In the genomic region with DNA sequence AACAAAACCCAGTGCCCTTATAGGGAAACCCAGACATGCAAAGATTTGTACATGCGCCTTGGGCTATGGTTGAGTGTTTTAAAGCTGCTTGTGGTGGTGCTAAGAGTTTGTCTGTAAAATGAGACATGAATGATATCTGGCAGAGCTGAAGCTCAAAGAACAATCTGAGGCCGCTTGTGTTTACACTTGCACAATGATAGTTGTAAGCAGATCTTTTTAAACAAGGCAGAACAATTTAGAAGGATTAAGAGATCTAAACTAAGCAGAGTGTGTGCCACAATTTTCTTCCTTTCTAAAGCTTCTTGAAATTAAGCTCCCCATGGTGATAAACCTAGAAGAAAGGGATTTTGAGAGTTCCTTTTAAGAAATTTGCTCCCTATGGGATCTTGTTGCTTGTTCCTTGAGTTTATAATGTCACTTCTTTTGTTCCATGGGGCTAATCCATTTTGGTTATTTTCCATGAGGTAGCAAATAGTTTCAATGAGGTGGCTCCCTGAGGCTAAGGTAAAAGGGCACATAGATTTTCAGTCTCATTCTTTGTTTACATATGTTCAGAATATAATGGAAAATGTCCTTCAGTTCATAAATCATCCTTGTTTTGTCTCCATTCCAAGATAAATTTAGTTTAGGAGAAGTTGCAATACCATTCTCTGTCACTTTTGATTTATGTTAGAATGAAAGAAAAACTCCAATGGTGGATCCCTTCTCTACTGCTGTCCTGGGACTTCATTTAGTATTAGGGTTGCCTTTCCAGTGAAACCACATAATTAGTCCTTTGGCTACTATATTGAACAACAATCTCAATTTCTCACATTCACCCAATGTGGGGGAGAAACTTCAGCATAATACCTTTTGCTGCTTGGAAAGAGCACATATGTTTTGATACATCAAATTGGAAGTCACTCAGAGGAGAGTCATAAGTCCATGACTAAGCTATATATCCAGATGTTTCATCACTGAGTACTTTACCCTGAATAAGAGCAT, we compare ENCODE assay signal across 16 cellular contexts.
DNase-seq lines count a peak whose midpoint lies in the region; ATAC-seq and TF ChIP-seq lines count a peak whose summit lies in the region.
"Had no signal": no experiment of that assay in that cellular context is flagged by ENCODE, and none has a peak within 500 bp of the region (broad histone marks: within the 10 kb centered on the region; RNA-seq: fewer than 3 reads in every experiment).

No MANE protein-coding gene starts in this region.

- no peak overlapping the region for H3K56ac ChIP-seq in H9 (ENCODE audit: insufficient read length, low read depth, low read length)

- H3K79me2 ChIP-seq in GM23338 (replicated peaks; ENCODE audit: insufficient read depth) = no peaks in the 10 kb centered on the region
- no peaks in the 10 kb centered on the region for H3K79me2 ChIP-seq in PC-3 (ENCODE audit: low read length)
- no peaks in the 10 kb centered on the region for H3K79me2 ChIP-seq in fibroblast of lung (ENCODE audit: control insufficient read depth, insufficient read depth, low read length)
- no peaks in the 10 kb centered on the region for H3K79me2 ChIP-seq in H9 (ENCODE audit: insufficient read depth, low read length)

- H3K4me2 ChIP-seq in GM23338 = no peak overlapping the region
- peak overlapping the region; percentile 29; the same call in 1 of the 2 replicates for H3K4me2 ChIP-seq in PC-3 (ENCODE audit: low read length)
- H3K4me2 ChIP-seq in fibroblast of lung (ENCODE audit: extremely low read depth, insufficient read depth, low read length) = no peak overlapping the region
- H3K4me2 ChIP-seq in H9 (ENCODE audit: insufficient read depth, insufficient read length, low read length) = no peak overlapping the region

- no peaks in the 10 kb centered on the region for H3K27me3 ChIP-seq in GM23338 (ENCODE audit: insufficient read depth)
- no peaks in the 10 kb centered on the region for H3K27me3 ChIP-seq in PC-3 (ENCODE audit: low read length)
- H3K27me3 ChIP-seq in fibroblast of lung (ENCODE audit: control insufficient read depth, insufficient read depth, low read length) = no peaks in the 10 kb centered on the region
- H3K27me3 ChIP-seq in rectal smooth muscle tissue (ENCODE audit: control insufficient read depth, insufficient read depth, low read length) = no peaks in the 10 kb centered on the region
- H3K27me3 ChIP-seq in H9 (ENCODE audit: insufficient read depth, low read length) = no peaks in the 10 kb centered on the region
- H3K27me3 ChIP-seq in aorta (ENCODE audit: control insufficient read depth in 1 of 2, insufficient read depth in 2 of 2, low read length in 1 of 2) = no peaks in the 10 kb centered on the region

- DNase-seq in GM23338 (ENCODE audit: low spot score) (no peak), PC-3 (peak; percentile 53), fibroblast of lung (ENCODE audit: low read depth in 2 of 2) (peak; percentile 31 to 86), H9 (no peak), aorta (no peak), DMS79 (lab: John Stamatoyannopoulos, UW) (no peak)
- DNase-seq in stimulated activated CD4-positive, alpha-beta T cell treated with anti-CD3 and anti-CD28 coated beads, Interleukin-2, amount 100 ng/mL, for 24 hours = no peak
- DNase-seq: activated CD4-positive, alpha-beta T cell treated with anti-CD3 and anti-CD28 coated beads for 4 hours; CD4-positive, CD25-positive, alpha-beta regulatory T cell; cerebellar nuclear complex; left ventricle myocardium inferior; NCI-H187; stimulated activated CD4-positive, alpha-beta T cell treated with anti-CD3 and anti-CD28 coated beads, Interleukin-2, amount 100 ng/mL, for 48 hours; stimulated activated naive CD8-positive, alpha-beta T cell treated with anti-CD3 and anti-CD28 coated beads, Interleukin-15, Interleukin-2, amounts not matched to agents 100 U/mL and 50 U/mL, for 24 hours had no signal

- H3K36me3 Mint-ChIP-seq in GM23338 (ENCODE audit: low read depth) (no peaks in the 10 kb centered on the region), H9 (ENCODE audit: insufficient read depth in 1 of 3, low read depth in 3 of 3) (no peaks in the 10 kb centered on the region; a peak in 1 of 7 replicates)
- H3K36me3 Mint-ChIP-seq: CD4-positive, CD25-positive, alpha-beta regulatory T cell had no signal

- no peaks in the 10 kb centered on the region for H3K23me2 ChIP-seq in H9 (ENCODE audit: insufficient read length, low read depth, low read length, poor library complexity, severe bottlenecking)

- no peak overlapping the region for H3K4me3 Mint-ChIP-seq in GM23338
- H3K4me3 Mint-ChIP-seq in H9 = no peak overlapping the region
- H3K4me3 Mint-ChIP-seq: activated T-helper 17 cell treated with anti-CD3 and anti-CD28 coated beads, Interleukin-2, amount 50 U/mL, for 72 hours; CD4-positive, CD25-positive, alpha-beta regulatory T cell had no signal

- no peak overlapping the region for H2AK5ac ChIP-seq in H9 (ENCODE audit: insufficient read length, low read length)

- H3K4me1 ChIP-seq in GM23338 (ENCODE audit: insufficient read depth) (no peaks in the 10 kb centered on the region), PC-3 (ENCODE audit: insufficient read depth, low read length) (peaks cover 10% of the 10 kb centered on the region; the same call in 1 of the 2 replicates), fibroblast of lung (ENCODE audit: control insufficient read depth, extremely low read depth, insufficient read depth, low read length) (peaks cover 5% of the 10 kb centered on the region), rectal smooth muscle tissue (ENCODE audit: control insufficient read depth, insufficient read depth, low read length) (peaks cover 10% of the 10 kb centered on the region), H9 (ENCODE audit: insufficient read depth, low read length) (no peaks in the 10 kb centered on the region), aorta (ENCODE audit: control insufficient read depth in 1 of 2, insufficient read depth in 2 of 2, low read length in 2 of 2) (no peaks in the 10 kb centered on the region)
- H3K4me1 ChIP-seq: left ventricle myocardium inferior had no signal

- H3K14ac ChIP-seq in H9 (ENCODE audit: insufficient read depth, low read length) = no peak overlapping the region

- intact Hi-C loops in PC-3 (cut with micrococcal nuclease) (loop anchor here (1.0 kb wide), 1 partner anchor 58 kb away; no protein-coding TSS in a partner anchor), aorta (cut with DNase I) (no loop called here)

- no peak overlapping the region for H4K5ac ChIP-seq in H9 (ENCODE audit: insufficient read length, low read depth, low read length)

- H3K18ac ChIP-seq in H9 (ENCODE audit: insufficient read length, low read depth, low read length) = no peak overlapping the region

- H3K9me2 ChIP-seq in GM23338 (ENCODE audit: insufficient read depth) (peaks cover 8% of the 10 kb centered on the region; the same call in 1 of the 2 replicates), PC-3 (replicated peaks; ENCODE audit: low read length) (no peaks in the 10 kb centered on the region)

- H3K27me3 Mint-ChIP-seq in GM23338 (ENCODE audit: insufficient read depth, low read depth, poor library complexity) (no peaks in the 10 kb centered on the region), H9 (ENCODE audit: low read depth) (no peaks in the 10 kb centered on the region)
- H3K27me3 Mint-ChIP-seq: CD4-positive, CD25-positive, alpha-beta regulatory T cell had no signal

- H2AFZ ChIP-seq in GM23338 (peak overlapping the region; percentile 70), PC-3 (ENCODE audit: low read length) (no peak overlapping the region), fibroblast of lung (ENCODE audit: low read length) (no peak overlapping the region), H9 (ENCODE audit: low read length) (no peak overlapping the region)

- POLR2A ChIA-PET in PC-3 (lab: Charles Lee; ENCODE audit: unreplicated experiment) = interaction anchor here (0.6 kb wide), 1 partner anchor 1016 kb away, joined by 3 read pairs; no protein-coding TSS in a partner anchor

- H3K9me3 ChIP-seq in PC-3 (ENCODE audit: low read length) (no peaks in the 10 kb centered on the region), fibroblast of lung (ENCODE audit: control insufficient read depth, insufficient read depth, low read depth, low read length) (no peaks in the 10 kb centered on the region), H9 (ENCODE audit: control insufficient read depth, low read depth, low read length) (no peaks in the 10 kb centered on the region), aorta (ENCODE audit: control insufficient read depth, low read length) (no peaks in the 10 kb centered on the region)

- no peak overlapping the region for H2BK120ac ChIP-seq in H9 (ENCODE audit: low read depth, low read length, poor library complexity, severe bottlenecking)

- H3K27ac Mint-ChIP-seq in GM23338 = no peak overlapping the region
- peak overlapping the region in 1 of 3 experiments; percentile 7; a peak in 1 of 7 replicates for H3K27ac Mint-ChIP-seq in H9
- H3K27ac Mint-ChIP-seq: activated T-helper 17 cell treated with anti-CD3 and anti-CD28 coated beads, Interleukin-2, amount 50 U/mL, for 72 hours; CD4-positive, CD25-positive, alpha-beta regulatory T cell had no signal

- TF ChIP-seq CTCF in GM23338 (conservative IDR thresholded peaks at IDR 0.05; ENCODE audit: low read depth in 2 of 2) (no peak), PC-3 (conservative IDR thresholded peaks at IDR 0.05; ENCODE audit: low read depth, low read length) (no peak), fibroblast of lung (conservative IDR thresholded peaks at IDR 0.05 in 1 of 2, IDR thresholded peaks at IDR 0.05 in 1 of 2; ENCODE audit: low read depth in 1 of 2, low read length in 2 of 2) (no peak), H9 (conservative IDR thresholded peaks at IDR 0.05) (no peak)

- no peaks in the 10 kb centered on the region for H3F3A ChIP-seq in GM23338 (replicated peaks; ENCODE audit: low read depth)
- no peaks in the 10 kb centered on the region for H3F3A ChIP-seq in PC-3 (ENCODE audit: low read length, unreplicated experiment)

- no peak overlapping the region for H2BK20ac ChIP-seq in H9 (ENCODE audit: low read depth, low read length, poor library complexity, severe bottlenecking)

- CTCF ChIA-PET in PC-3 (lab: Charles Lee) = no interaction called here

- H3K4ac ChIP-seq in H9 (ENCODE audit: low read depth, low read length) = no peak overlapping the region

- no peak overlapping the region for H2BK15ac ChIP-seq in H9 (ENCODE audit: low read depth, low read length)

- no CpG with 5 or more reads among the region's 2 CpGs for WGBS in H9 (ENCODE audit: extremely low coverage, insufficient read length, low lambda C conversion rate)
- WGBS in aorta, 2 donors = 93 to 98% methylated on average over 2 of the region's 2 CpGs

- H3K27ac ChIP-seq in GM23338 (ENCODE audit: low read depth) (no peak overlapping the region), PC-3 (ENCODE audit: low read length) (peak overlapping the region; percentile 74), fibroblast of lung (ENCODE audit: insufficient read depth, low read length) (no peak overlapping the region), rectal smooth muscle tissue (ENCODE audit: low read depth, low read length) (peak overlapping the region; percentile 56), H9 (ENCODE audit: insufficient read length, low read depth, low read length) (no peak overlapping the region), aorta (ENCODE audit: low read depth in 1 of 2, low read length in 2 of 2) (no peak overlapping the region)
- H3K27ac ChIP-seq: left ventricle myocardium inferior had no signal

- no TSS peak for BruUV-seq in PC-3 (replicated peaks; lab: Mats Ljungman, UMichigan)

- H4K91ac ChIP-seq in H9 (ENCODE audit: insufficient read length, low read depth, low read length) = no peak overlapping the region

- H2BK12ac ChIP-seq in H9 (ENCODE audit: insufficient read length, low read depth, low read length) = no peak overlapping the region

- no peak overlapping the region for H2BK5ac ChIP-seq in H9 (ENCODE audit: insufficient read length, low read length)

- H4K20me1 ChIP-seq in GM23338 (replicated peaks; ENCODE audit: insufficient read depth) (no peaks in the 10 kb centered on the region), PC-3 (ENCODE audit: low read length) (no peaks in the 10 kb centered on the region), fibroblast of lung (ENCODE audit: control insufficient read depth, extremely low read depth, insufficient read depth, low read length) (no peaks in the 10 kb centered on the region), H9 (ENCODE audit: control insufficient read depth, insufficient read depth, insufficient read length) (no peaks in the 10 kb centered on the region)

- no peak for ATAC-seq in GM23338
- peak; percentile 85 for ATAC-seq in PC-3
- no peak for ATAC-seq in aorta (ENCODE audit: low FRiP score)
- ATAC-seq: activated T-helper 17 cell treated with anti-CD3 and anti-CD28 coated beads, Interleukin-2, amount 50 U/mL, for 72 hours; stimulated activated naive CD8-positive, alpha-beta T cell treated with anti-CD3 and anti-CD28 coated beads, Interleukin-15, Interleukin-2, amounts not matched to agents 100 U/mL and 50 U/mL, for 24 hours had no signal

- no peaks in the 10 kb centered on the region for H3K79me1 ChIP-seq in H9 (ENCODE audit: insufficient read depth, low read depth, low read length, poor library complexity, severe bottlenecking)

- H3K36me3 ChIP-seq in GM23338 (ENCODE audit: insufficient read depth) = no peaks in the 10 kb centered on the region
- H3K36me3 ChIP-seq in PC-3 (ENCODE audit: low read depth, low read length) = no peaks in the 10 kb centered on the region
- no peaks in the 10 kb centered on the region for H3K36me3 ChIP-seq in fibroblast of lung (ENCODE audit: control insufficient read depth, insufficient read depth, low read length)
- no peaks in the 10 kb centered on the region for H3K36me3 ChIP-seq in rectal smooth muscle tissue (ENCODE audit: control insufficient read depth, insufficient read depth, low read length)
- no peaks in the 10 kb centered on the region for H3K36me3 ChIP-seq in aorta (ENCODE audit: control insufficient read depth in 1 of 2, insufficient read depth in 2 of 2, low read length in 1 of 2)
- H3K36me3 ChIP-seq: left ventricle myocardium inferior had no signal

- H3K9me3 Mint-ChIP-seq in GM23338 (no peaks in the 10 kb centered on the region; the same call in 2 of the 3 replicates), H9 (peaks cover 0 to 3% of the 10 kb centered on the region in 2 experiments; a peak in 2 of 5 replicates)

- H3T11ph ChIP-seq in H9 (ENCODE audit: low read length) = no peak overlapping the region

- H3K9ac ChIP-seq in PC-3 (ENCODE audit: low read length) = no peak overlapping the region; the same call in 1 of the 2 replicates
- H3K9ac ChIP-seq in fibroblast of lung (ENCODE audit: insufficient read depth, low read length) = no peak overlapping the region
- H3K9ac ChIP-seq in rectal smooth muscle tissue (ENCODE audit: low read length) = no peak overlapping the region
- no peak overlapping the region for H3K9ac ChIP-seq in H9 (ENCODE audit: extremely low read depth, insufficient read length, low read length)

- H3K4me3 ChIP-seq in GM23338 (no peak overlapping the region), PC-3 (ENCODE audit: low read length) (no peak overlapping the region), fibroblast of lung (replicated peaks in 1 of 4; ENCODE audit: control extremely low read depth in 1 of 4, insufficient read depth in 1 of 4, low read depth in 3 of 4, low read length in 4 of 4) (no peak overlapping the region), rectal smooth muscle tissue (ENCODE audit: low read length) (no peak overlapping the region), aorta (ENCODE audit: low read length in 2 of 2) (no peak overlapping the region)
- H3K4me3 ChIP-seq: left ventricle myocardium inferior had no signal

- no peak overlapping the region for H3K23ac ChIP-seq in H9 (ENCODE audit: insufficient read length, low read depth, low read length)

- H3K4me1 Mint-ChIP-seq in GM23338 = peaks cover 14% of the 10 kb centered on the region; the same call in 2 of the 3 replicates
- H3K4me1 Mint-ChIP-seq in H9 = peaks cover 8 to 13% of the 10 kb centered on the region in 2 experiments
- H3K4me1 Mint-ChIP-seq: activated T-helper 17 cell treated with anti-CD3 and anti-CD28 coated beads, Interleukin-2, amount 50 U/mL, for 72 hours; CD4-positive, CD25-positive, alpha-beta regulatory T cell had no signal

- no peak overlapping the region for H4K8ac ChIP-seq in H9 (replicated peaks; ENCODE audit: insufficient read length, low read depth, low read length)

Comparison
In these comparisons a context has a peak if more than half of its experiments do, and no peak if none do; other contexts are left out.
1. DNase-seq: peak in PC-3 (single experiment) and fibroblast of lung (2 of 2); none in GM23338 (single experiment), H9 (single experiment), aorta (0 of 2), stimulated activated CD4-positive, alpha-beta T cell treated with anti-CD3 and anti-CD28 coated beads, Interleukin-2, amount 100 ng/mL, for 24 hours (0 of 2) and DMS79 (single experiment).
2. H3K27ac ChIP-seq: peak in PC-3 (single experiment) and rectal smooth muscle tissue (single experiment); none in GM23338 (single experiment), fibroblast of lung (single experiment), H9 (single experiment) and aorta (0 of 2).